In the genomic region with DNA sequence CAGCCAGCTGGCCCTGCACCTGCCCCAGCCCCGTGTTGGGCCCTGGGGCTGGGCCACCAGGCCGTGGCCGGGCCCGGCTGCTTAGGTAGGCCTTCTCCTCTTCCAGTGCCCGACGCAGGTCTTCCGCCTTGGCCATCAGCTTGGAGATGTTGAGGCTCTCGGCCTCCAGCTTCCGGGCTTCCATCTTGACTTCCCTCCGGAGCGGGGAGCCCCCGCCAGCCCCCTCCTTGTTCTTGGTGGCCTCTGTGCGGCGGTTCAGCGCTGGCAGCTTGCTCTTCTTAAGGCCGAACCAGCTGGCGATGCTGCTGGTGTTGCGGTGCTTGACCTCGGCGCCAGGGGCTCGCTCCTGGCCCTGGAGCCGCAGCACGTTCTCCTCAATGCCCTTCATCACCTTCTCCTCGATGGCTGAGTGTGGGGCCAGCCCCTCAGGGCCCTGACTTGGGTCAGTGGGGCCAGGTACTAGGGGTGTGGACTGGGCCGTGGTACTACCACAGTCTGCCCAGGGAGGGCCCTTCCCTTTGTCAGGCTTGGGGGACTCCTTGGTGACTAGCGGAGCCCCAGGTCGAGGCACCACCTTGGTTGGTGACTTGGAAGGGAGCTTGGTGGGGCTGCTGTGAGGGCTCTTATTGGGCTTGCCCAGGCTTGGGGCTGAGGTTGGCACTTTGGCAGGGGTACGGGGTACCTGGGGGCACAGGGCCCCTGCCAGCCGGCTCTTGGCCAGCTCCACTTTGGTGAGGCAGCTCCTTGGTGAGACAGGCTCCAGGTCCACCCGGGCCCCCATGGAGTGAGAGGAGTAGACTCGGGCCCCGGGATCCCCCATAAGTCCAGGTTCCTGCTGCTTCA, we compare ENCODE assay signal across 21 cellular contexts. TPM values are rescaled to one million over a fixed set of nuclear protein-coding genes. Genes with fewer than 3 reads are reported as not detected.
DNase-seq lines count a peak whose midpoint lies in the region; ATAC-seq, FAIRE-seq and TF ChIP-seq lines count a peak whose summit lies in the region.
"Had no signal": no experiment of that assay in that cellular context is flagged by ENCODE, and none has a peak within 500 bp of the region (broad histone marks: within the 10 kb centered on the region; RNA-seq: fewer than 3 reads in every experiment).

No MANE protein-coding gene starts in this region.

- no peak overlapping the region for H3K23ac ChIP-seq in H1 (ENCODE audit: insufficient read length)

- TF ChIP-seq CTCF in H1 (IDR thresholded peaks at IDR 0.05; ENCODE audit: control extremely low read depth in 1 of 3, insufficient read depth in 1 of 3, low read depth in 1 of 3, low read length in 3 of 3) (no peak), osteoblast (IDR thresholded peaks at IDR 0.05; ENCODE audit: extremely low read depth, low read depth, low read length) (no peak)

- H4K5ac ChIP-seq in H1 (ENCODE audit: insufficient read length, low read depth, low read length) = no peak overlapping the region

- H2AFZ ChIP-seq in H1 (ENCODE audit: low read length) (no peak overlapping the region), osteoblast (ENCODE audit: low read length) (no peak overlapping the region)
- H2AFZ ChIP-seq: GM23338, PC-9 had no signal

- WGBS in H1 (ENCODE audit: extremely low coverage in 1 of 2, insufficient coverage in 1 of 2, insufficient read length in 1 of 2, insufficient replicate concordance in 2 of 2, low coverage in 1 of 2, low lambda C conversion rate in 2 of 2, missing lambda C conversion rate in 1 of 2), 2 experiments = 94% methylated on average over 16 of the region's 32 CpGs; no CpG with 5 or more reads in 1 of the 2 experiments

- H3K56ac ChIP-seq in H1 (replicated peaks; ENCODE audit: insufficient read length, low read depth, low read length) = no peak overlapping the region

- H3K27me3 ChIP-seq in H1 (replicated peaks in 1 of 4; ENCODE audit: control insufficient read depth in 3 of 4, extremely low read depth in 1 of 4, insufficient read depth in 3 of 4, low read length in 3 of 4) (no peaks in the 10 kb centered on the region), osteoblast (ENCODE audit: insufficient read depth, low read length) (no peaks in the 10 kb centered on the region)
- H3K27me3 ChIP-seq: BLaER1, SJCRH30 had no signal

- TF ChIP-seq POLR2A in H1 (IDR thresholded peaks at IDR 0.05; ENCODE audit: control extremely low read depth in 1 of 2, low read depth in 2 of 2, low read length in 2 of 2) = no peak

- H3K9me3 ChIP-seq in H1 (ENCODE audit: insufficient read depth in 2 of 2, low read depth in 1 of 2, low read length in 1 of 2) (no peaks in the 10 kb centered on the region), osteoblast (ENCODE audit: low read depth, low read length) (no peaks in the 10 kb centered on the region)
- H3K9me3 ChIP-seq: BLaER1, SJCRH30 had no signal

- H3K18ac ChIP-seq in H1 (ENCODE audit: extremely low read depth, low read length) = no peak overlapping the region

- H3K4ac ChIP-seq in H1 (replicated peaks; ENCODE audit: insufficient read length, low read depth, low read length) = no peak overlapping the region

- H3K79me2 ChIP-seq in H1 (ENCODE audit: control insufficient read depth in 1 of 2, insufficient read depth in 2 of 2, low read length in 2 of 2) (no peaks in the 10 kb centered on the region), osteoblast (ENCODE audit: insufficient read depth, low read length) (no peaks in the 10 kb centered on the region)

- H3K27ac Mint-ChIP-seq in stimulated activated naive CD8-positive, alpha-beta T cell treated with anti-CD3 and anti-CD28 coated beads, Interleukin-15, amount 100 ng/mL, for 72 hours = peak overlapping the region; percentile 46 to 49
- H3K27ac Mint-ChIP-seq: CD8-positive, alpha-beta T cell; GM23338 had no signal

- no peak overlapping the region for H3K4me3 Mint-ChIP-seq in stimulated activated naive CD8-positive, alpha-beta T cell treated with anti-CD3 and anti-CD28 coated beads, Interleukin-15, amount 100 ng/mL, for 72 hours
- H3K4me3 Mint-ChIP-seq: CD8-positive, alpha-beta T cell; GM23338 had no signal

- H4K20me1 ChIP-seq in H1 (replicated peaks in 1 of 2; ENCODE audit: control insufficient read depth in 1 of 2, insufficient read depth in 2 of 2, low read length in 2 of 2) (peaks cover 0 to 8% of the 10 kb centered on the region in 2 experiments), osteoblast (ENCODE audit: insufficient read depth, low read length) (peaks cover 5% of the 10 kb centered on the region)
- H4K20me1 ChIP-seq: BLaER1 had no signal

- no peak overlapping the region for H3K9ac ChIP-seq in H1 (replicated peaks in 1 of 4; ENCODE audit: extremely low read depth in 1 of 4, low read depth in 3 of 4, low read length in 3 of 4)
- H3K9ac ChIP-seq: BLaER1, KMS-11 had no signal

- no peak for TF ChIP-seq RAD21 in H1 (IDR thresholded peaks at IDR 0.05 in 1 of 2, conservative IDR thresholded peaks at IDR 0.05 in 1 of 2; ENCODE audit: low read depth in 2 of 2, low read length in 2 of 2)

- no peak for DNase-seq in stimulated activated naive CD8-positive, alpha-beta T cell treated with anti-CD3 and anti-CD28 coated beads, Interleukin-15, amount 100 ng/mL, for 72 hours
- DNase-seq in stimulated activated naive CD8-positive, alpha-beta T cell treated with anti-CD3 and anti-CD28 coated beads, Interleukin-15, Interleukin-2, amounts not matched to agents 100 U/mL and 50 U/mL, for 24 hours = no peak
- DNase-seq in H1 (ENCODE audit: low read depth in 1 of 2, low spot score in 2 of 2) (no peak), osteoblast (ENCODE audit: insufficient read length, low spot score, missing footprints) (peak; percentile 52), NCI-H2171 treated with DMSO at 0.1 percent for 48 hours (lab: John Stamatoyannopoulos, UW) (no peak), NCI-H82 treated with DMSO at 0.1 percent for 48 hours (lab: John Stamatoyannopoulos, UW; ENCODE audit: unreplicated experiment) (no peak), GM19240 (ENCODE audit: insufficient read length, low spot score) (no peak)
- DNase-seq: Calu3; CD8-positive, alpha-beta T cell; DMS53; NCI-H1417; NCI-H187 treated with DMSO at 0.1 percent for 48 hours; NCI-H226; NCI-H524; NCI-H82; PC-9; SJCRH30 had no signal

- H3K14ac ChIP-seq in H1 (ENCODE audit: insufficient read length) = no peak overlapping the region

- no peak overlapping the region for H2BK15ac ChIP-seq in H1 (ENCODE audit: low read length)

- no peak for FAIRE-seq in H1 (lab: Jason Lieb, UNC)
- FAIRE-seq: A204.1 had no signal

- H3K23me2 ChIP-seq in H1 (ENCODE audit: low read depth, low read length) = no peaks in the 10 kb centered on the region

- H3K9me3 Mint-ChIP-seq in stimulated activated naive CD8-positive, alpha-beta T cell treated with anti-CD3 and anti-CD28 coated beads, Interleukin-15, amount 100 ng/mL, for 72 hours = no peaks in the 10 kb centered on the region
- H3K9me3 Mint-ChIP-seq: CD8-positive, alpha-beta T cell; GM23338 had no signal

- no peaks in the 10 kb centered on the region for H3K4me1 Mint-ChIP-seq in stimulated activated naive CD8-positive, alpha-beta T cell treated with anti-CD3 and anti-CD28 coated beads, Interleukin-15, amount 100 ng/mL, for 72 hours

- no peaks in the 10 kb centered on the region for H3K79me1 ChIP-seq in H1 (ENCODE audit: low read depth, low read length)

- no peaks in the 10 kb centered on the region for H3K27me3 Mint-ChIP-seq in stimulated activated naive CD8-positive, alpha-beta T cell treated with anti-CD3 and anti-CD28 coated beads, Interleukin-15, amount 100 ng/mL, for 72 hours

- no peak overlapping the region for H4K91ac ChIP-seq in H1 (replicated peaks; ENCODE audit: insufficient read length, low read length)

- no peak for ATAC-seq in stimulated activated naive CD8-positive, alpha-beta T cell treated with anti-CD3 and anti-CD28 coated beads, Interleukin-15, amount 100 ng/mL, for 72 hours
- ATAC-seq in stimulated activated naive CD8-positive, alpha-beta T cell treated with anti-CD3 and anti-CD28 coated beads, Interleukin-15, Interleukin-2, amounts not matched to agents 100 U/mL and 50 U/mL, for 24 hours = no peak
- ATAC-seq: CD8-positive, alpha-beta T cell; GM23338 had no signal

- peak overlapping the region; percentile 40 for H4K8ac ChIP-seq in H1 (ENCODE audit: extremely low read depth, insufficient read depth, low read length)

- peaks cover 0 to 19% (median 14%) of the 10 kb centered on the region in 4 experiments; a peak in 5 of 8 replicates for H3K36me3 ChIP-seq in H1 (ENCODE audit: control insufficient read depth in 2 of 4, insufficient read depth in 4 of 4, low read length in 3 of 4)
- H3K36me3 ChIP-seq in osteoblast (ENCODE audit: insufficient read depth, low read length) = peaks cover 34% of the 10 kb centered on the region

- no peak overlapping the region for H3K27ac ChIP-seq in H1 (ENCODE audit: low read depth, low read length)
- no peak overlapping the region for H3K27ac ChIP-seq in osteoblast (ENCODE audit: low read depth, low read length)
- H3K27ac ChIP-seq: BLaER1, KMS-11, PC-9, SJCRH30 had no signal

- H3K4me2 ChIP-seq in H1 (ENCODE audit: insufficient read depth in 1 of 2, low read depth in 2 of 2, low read length in 2 of 2) = no peak overlapping the region
- no peak overlapping the region for H3K4me2 ChIP-seq in osteoblast (ENCODE audit: insufficient read depth, low read length)
- H3K4me2 ChIP-seq: BLaER1, GM23338, KMS-11, PC-9 had no signal

- H2BK120ac ChIP-seq in H1 (replicated peaks; ENCODE audit: low read depth, low read length) = no peak overlapping the region

- no peak overlapping the region for H2BK12ac ChIP-seq in H1 (ENCODE audit: low read depth, low read length)

- no peak overlapping the region for H3K4me3 ChIP-seq in H1 (ENCODE audit: extremely low read depth in 1 of 4, insufficient read depth in 2 of 4, low read depth in 3 of 4, low read length in 4 of 4)
- no peak overlapping the region for H3K4me3 ChIP-seq in osteoblast (ENCODE audit: insufficient read depth, low read length)
- H3K4me3 ChIP-seq: BLaER1, GM23338, PC-9, SJCRH30 had no signal

- H2BK20ac ChIP-seq in H1 (ENCODE audit: low read length) = no peak overlapping the region

- CTCF ChIA-PET in H1 (lab: Charles Lee; ENCODE audit: partially characterized antibody) = interaction anchor here (0.6 to 8.1 kb wide), 6 partner anchors 9 to 219 kb away, joined by 3 to 54 read pairs (median 6); no protein-coding TSS in a partner anchor

- peaks cover 0 to 4% (median 0%) of the 10 kb centered on the region in 4 experiments; a peak in 2 of 7 replicates for H3K4me1 ChIP-seq in H1 (replicated peaks in 1 of 4; ENCODE audit: control insufficient read depth in 3 of 4, insufficient read depth in 4 of 4, low read length in 3 of 4)
- H3K4me1 ChIP-seq in osteoblast (ENCODE audit: insufficient read depth, low read length) = no peaks in the 10 kb centered on the region

- POLR2A ChIA-PET in H1 (lab: Charles Lee; ENCODE audit: partially characterized antibody) = interaction anchor here (0.9 to 3.9 kb wide), 8 partner anchors 11 to 48 kb away, joined by 3 to 14 read pairs (median 6); a partner anchor contains a TSS

- H2AK5ac ChIP-seq in H1 (ENCODE audit: low read depth, low read length) = no peak overlapping the region

- no peak overlapping the region for H2BK5ac ChIP-seq in H1 (ENCODE audit: low read depth, low read length)

- no peak for TF ChIP-seq EP300 in H1 (IDR thresholded peaks at IDR 0.05; ENCODE audit: borderline replicate concordance in 1 of 2, low read depth in 2 of 2, low read length in 2 of 2)

RNA-seq across cellular contexts. Expression of a gene that starts 33.2 kb away (rescaled TPM):
- total RNA-seq in H1 (2021; fragmentation: NEBNext Ultra II Directional; extraction: Animal tissue kit (Norgen Biotek cat#: 25700)) = 27.9 and 30.2 TPM in 2 replicates
- polyA plus RNA-seq in H1 (2011; rRNA removed) = 9.4 and 16.3 TPM in 2 replicates
- polyA plus RNA-seq in H1 (2011; cell fraction: cytosol; rRNA removed) = 7.6 TPM
- polyA plus RNA-seq in H1 (2011; cell fraction: nucleus; rRNA removed) = 23.8 TPM
- polyA plus RNA-seq in H1 (2012, experiment 1 of 2) = 12.5 to 17.8 TPM (median 16.7 TPM) in 4 replicates
- 16.1 TPM for polyA plus RNA-seq in H1 (2012, experiment 2 of 2)
- 13.6 TPM for polyA plus RNA-seq in H1 (2013, experiment 1 of 2)
- 12.7 TPM for polyA plus RNA-seq in H1 (2013, experiment 2 of 2)
- polyA minus RNA-seq in H1 (2011; rRNA and poly(A)+ RNA removed) = 10.2 and 16.9 TPM in 2 replicates
- 16.4 TPM for polyA minus RNA-seq in H1 (2011; cell fraction: cytosol; rRNA and poly(A)+ RNA removed)
- polyA minus RNA-seq in H1 (2011; cell fraction: nucleus; rRNA and poly(A)+ RNA removed) = 22.2 TPM
- total RNA-seq in osteoblast = 34.8 and 40.5 TPM in 2 replicates

RNA-seq across cellular contexts. Expression of a gene that starts 47.9 kb away (rescaled TPM):
- 2.4 and 2.5 TPM in 2 replicates for total RNA-seq in H1 (2021; fragmentation: NEBNext Ultra II Directional; extraction: Animal tissue kit (Norgen Biotek cat#: 25700))
- 1.6 TPM in 2 replicates for polyA plus RNA-seq in H1 (2011; rRNA removed)
- 2.0 TPM for polyA plus RNA-seq in H1 (2011; cell fraction: cytosol; rRNA removed)
- polyA plus RNA-seq in H1 (2011; cell fraction: nucleus; rRNA removed) = 1.5 TPM
- 1.7 to 3.4 TPM (median 2.0 TPM) in 4 replicates for polyA plus RNA-seq in H1 (2012, experiment 1 of 2)
- 1.7 TPM for polyA plus RNA-seq in H1 (2012, experiment 2 of 2)
- 2.2 TPM for polyA plus RNA-seq in H1 (2013, experiment 1 of 2)
- polyA plus RNA-seq in H1 (2013, experiment 2 of 2) = 2.5 TPM
- polyA minus RNA-seq in H1 (2011; rRNA and poly(A)+ RNA removed) = 2.4 and 2.7 TPM in 2 replicates
- 0.59 TPM for polyA minus RNA-seq in H1 (2011; cell fraction: cytosol; rRNA and poly(A)+ RNA removed)
- polyA minus RNA-seq in H1 (2011; cell fraction: nucleus; rRNA and poly(A)+ RNA removed) = 1.3 TPM
- total RNA-seq in osteoblast = 4.7 and 5.4 TPM in 2 replicates

RNA-seq across cellular contexts. Expression of a gene that starts 53.7 kb away (rescaled TPM):
- 413 and 423 TPM in 2 replicates for total RNA-seq in H1 (2021; fragmentation: NEBNext Ultra II Directional; extraction: Animal tissue kit (Norgen Biotek cat#: 25700))
- 417 and 556 TPM in 2 replicates for polyA plus RNA-seq in H1 (2011; rRNA removed)
- polyA plus RNA-seq in H1 (2011; cell fraction: cytosol; rRNA removed) = 336 TPM
- 245 TPM for polyA plus RNA-seq in H1 (2011; cell fraction: nucleus; rRNA removed)
- polyA plus RNA-seq in H1 (2012, experiment 1 of 2) = 316 to 392 TPM (median 338 TPM) in 4 replicates
- 298 TPM for polyA plus RNA-seq in H1 (2012, experiment 2 of 2)
- polyA plus RNA-seq in H1 (2013, experiment 1 of 2) = 745 TPM
- 748 TPM for polyA plus RNA-seq in H1 (2013, experiment 2 of 2)
- polyA minus RNA-seq in H1 (2011; rRNA and poly(A)+ RNA removed) = 292 and 323 TPM in 2 replicates
- polyA minus RNA-seq in H1 (2011; cell fraction: cytosol; rRNA and poly(A)+ RNA removed) = 136 TPM
- polyA minus RNA-seq in H1 (2011; cell fraction: nucleus; rRNA and poly(A)+ RNA removed) = 134 TPM
- 398 and 421 TPM in 2 replicates for total RNA-seq in osteoblast
